ENCODE assay signal across 28 cellular contexts in genomic region chr12:20445693-20446092, GRCh38.
DNase-seq lines count a peak whose midpoint lies in the region; ATAC-seq and TF ChIP-seq lines count a peak whose summit lies in the region.
"Had no signal": no experiment of that assay in that cellular context is flagged by ENCODE, and none has a peak within 500 bp of the region (broad histone marks: within the 10 kb centered on the region; RNA-seq: fewer than 3 reads in every experiment).

No MANE protein-coding gene starts in this region.

- 51 to 70% (median 62%) methylated on average over 4 of the region's 4 CpGs for WGBS in psoas muscle, 3 donors

- ATAC-seq in psoas muscle: peak in 3 of 4 donors; percentile 69 to 91 (median 90)
- ATAC-seq in GM19463 (IDR thresholded peaks at IDR 0.05; ENCODE audit: unreplicated experiment): no peak
- ATAC-seq: A549; activated CD8-positive, alpha-beta memory T cell treated with anti-CD3 and anti-CD28 coated beads, Interleukin-2, amount 10 ng/mL, durations not matched to agents 7 days and 5 days; activated T-cell treated with anti-CD3 and anti-CD28 coated beads, Interleukin-2, amount 50 U/mL, for 72 hours; foreskin keratinocyte; stimulated activated memory B cell treated with anti-CD40 and anti-IgM and Interleukin-4, amounts not matched to agents 10 μg/mL and 1 μg/mL and 100 μg/mL, for 72 hours; T-helper 17 cell had no signal

- no peaks in the 10 kb centered on the region for H3K9me3 ChIP-seq in left ventricle myocardium inferior (replicated peaks)
- H3K9me3 ChIP-seq in psoas muscle: no peaks in the 10 kb centered on the region
- H3K9me3 ChIP-seq: A549 had no signal

- no peaks in the 10 kb centered on the region for H3K36me3 ChIP-seq in left ventricle myocardium inferior
- no peaks in the 10 kb centered on the region for H3K36me3 ChIP-seq in psoas muscle (ENCODE audit: insufficient read depth in 1 of 2, low read depth in 1 of 2)

- in situ Hi-C loops in G401 (cut with HindIII; ENCODE audit: low sequenced_read_pairs): no loop called here

- peaks cover 95% of the 10 kb centered on the region for H3K4me1 ChIP-seq in left ventricle myocardium inferior
- peaks cover 6% of the 10 kb centered on the region for H3K4me1 ChIP-seq in psoas muscle
- H3K4me1 ChIP-seq: foreskin keratinocyte had no signal

- intact Hi-C loops in left ventricle myocardium inferior (cut with micrococcal nuclease): no loop called here
- intact Hi-C loops in psoas muscle (cut with DNase I): no loop called here

- DNase-seq in G401 (ENCODE audit: low spot score) (peak; percentile 95), cerebellar nuclear complex (lab: John Stamatoyannopoulos, UW) (peak; percentile 59 to 88), left ventricle myocardium inferior (no peak), psoas muscle (no peak), GOT3 (lab: John Stamatoyannopoulos, UW) (no peak), DMS79 treated with DMSO at 0.1 percent for 48 hours (lab: John Stamatoyannopoulos, UW) (no peak), anterior cingulate cortex (lab: John Stamatoyannopoulos, UW) (no peak)
- DNase-seq: activated CD4-positive, alpha-beta T cell treated with anti-CD3 and anti-CD28 coated beads, Interleukin-2, amount 10 ng/mL, durations not matched to agents 7 days and 5 days; activated CD8-positive, alpha-beta memory T cell treated with anti-CD3 and anti-CD28 coated beads, Interleukin-2, amount 10 ng/mL, durations not matched to agents 7 days and 5 days; activated naive CD4-positive, alpha-beta T cell treated with anti-CD3 and anti-CD28 coated beads for 36 hours; activated T-cell treated with anti-CD3 and anti-CD28 coated beads, Interleukin-2, amount 50 U/mL, for 72 hours; amniotic stem cell; central memory CD4-positive, alpha-beta T cell; DMS53; effector CD4-positive, alpha-beta T cell; foreskin keratinocyte; islet precursor cell; NCI-H1694; NCI-H748 treated with DMSO at 0.1 percent for 48 hours; T-helper 17 cell had no signal

- H3K27ac ChIP-seq in left ventricle myocardium inferior (replicated peaks): peak overlapping the region; percentile 87
- no peak overlapping the region for H3K27ac ChIP-seq in psoas muscle
- H3K27ac ChIP-seq: A549, foreskin keratinocyte, KMS-11, SK-N-MC, VCaP had no signal

- no peak for TF ChIP-seq CTCF in left ventricle myocardium inferior (IDR thresholded peaks at IDR 0.05; ENCODE audit: borderline replicate concordance)
- no peak for TF ChIP-seq CTCF in psoas muscle (IDR thresholded peaks at IDR 0.05)

- no peaks in the 10 kb centered on the region for H3K27me3 ChIP-seq in left ventricle myocardium inferior (ENCODE audit: low read depth)
- H3K27me3 ChIP-seq in psoas muscle (ENCODE audit: insufficient read depth in 3 of 3, low read length in 2 of 3): no peaks in the 10 kb centered on the region
- H3K27me3 ChIP-seq: foreskin keratinocyte had no signal

- H3K4me3 ChIP-seq in left ventricle myocardium inferior (no peak overlapping the region), psoas muscle (no peak overlapping the region)
- H3K4me3 ChIP-seq: A549, lung, SK-N-MC, smooth muscle cell had no signal

Comparison
In these comparisons a context has a peak if more than half of its experiments do, and no peak if none do; other contexts are left out.
1. DNase-seq: peak in G401 (single experiment) and cerebellar nuclear complex (2 of 2); none in left ventricle myocardium inferior (single experiment), psoas muscle (0 of 2), GOT3 (single experiment), DMS79 treated with DMSO at 0.1 percent for 48 hours (single experiment) and anterior cingulate cortex (0 of 58).